Comparison of ENCODE assay signal across 30 cellular contexts in the genomic region with DNA sequence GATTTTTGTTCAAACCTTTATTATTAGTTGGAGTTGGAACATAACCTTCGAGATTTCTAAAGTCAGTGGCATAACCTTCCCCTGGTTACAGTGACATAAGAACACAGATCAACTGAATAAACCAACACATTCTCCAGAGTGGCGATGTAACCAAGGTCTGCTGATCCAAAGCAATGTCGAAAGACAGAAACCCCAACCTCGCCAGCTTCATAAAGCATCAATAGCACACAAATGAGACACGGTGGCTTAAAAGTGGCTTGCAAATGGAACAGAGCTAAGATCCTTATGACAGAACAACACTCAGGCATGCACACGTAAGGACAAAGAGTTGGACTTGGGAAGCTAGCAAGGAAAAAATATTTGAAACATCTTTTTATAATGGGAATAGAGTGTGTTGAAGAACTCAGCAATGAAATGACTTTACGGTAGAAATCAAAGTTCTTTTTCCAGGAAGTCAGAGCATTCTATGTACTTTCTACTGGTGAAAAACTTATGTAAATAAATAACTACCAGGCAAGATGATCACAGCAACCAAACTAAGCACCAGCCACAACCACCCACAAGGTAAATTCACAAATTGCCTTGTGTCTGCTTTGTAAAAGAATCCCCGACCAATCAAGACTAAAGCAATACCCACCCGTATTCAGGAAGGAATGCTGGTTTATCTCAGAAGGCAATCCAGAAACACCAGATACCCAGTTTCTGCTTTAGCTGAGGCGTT.
A peak's percentile ranks its signal among the peaks of the same experiment; 100 is the strongest.
DNase-seq lines count a peak whose midpoint lies in the region; FAIRE-seq and TF ChIP-seq lines count a peak whose summit lies in the region.
"Had no signal": no experiment of that assay in that cellular context is flagged by ENCODE, and none has a peak within 500 bp of the region (broad histone marks: within the 10 kb centered on the region; RNA-seq: fewer than 3 reads in every experiment).

No MANE protein-coding gene starts in this region.

- no peak for TF ChIP-seq RAD21 in liver (IDR thresholded peaks at IDR 0.05)

- H3K4me1 ChIP-seq in liver (ENCODE audit: control insufficient read depth in 4 of 4, insufficient read depth in 4 of 4, low read length in 3 of 4) (peaks cover 6 to 37% (median 18%) of the 10 kb centered on the region in 4 donors), trophoblast cell (ENCODE audit: control insufficient read depth in 1 of 2, insufficient read depth in 2 of 2, low read length in 2 of 2) (peaks cover 16 to 22% of the 10 kb centered on the region in 2 experiments), vagina (no peaks in the 10 kb centered on the region)
- H3K4me1 ChIP-seq: BE2C had no signal

- no peak overlapping the region for H3K4me3 Mint-ChIP-seq in activated T-helper 1 cell treated with anti-CD3 and anti-CD28 coated beads, Interleukin-12 subunit alpha, Interleukin-12 subunit beta, Interleukin-2, Interleukin-4 antibody, amounts not matched to agents 30 ng/mL and 10 ng/mL and 1 ng/mL, durations not matched to agents 14 hours and 24 hours and 36 hours
- H3K4me3 Mint-ChIP-seq: activated CD8-positive, alpha-beta memory T cell treated with anti-CD3 and anti-CD28 coated beads, Interleukin-2, amount 10 ng/mL, durations not matched to agents 7 days and 5 days; stimulated activated naive B cell treated with anti-CD40 and anti-IgM and Interleukin-4, amounts not matched to agents 10 μg/mL and 1 μg/mL and 100 μg/mL, for 72 hours had no signal

- peak overlapping the region; percentile 98 for H2BK12ac ChIP-seq in trophoblast cell (ENCODE audit: low read length)

- H3K4ac ChIP-seq in trophoblast cell (ENCODE audit: low read depth, low read length), result peak overlapping the region; percentile 49

- peak overlapping the region; percentile 70 for H2BK5ac ChIP-seq in trophoblast cell (ENCODE audit: low read depth, low read length, poor library complexity)

- H3K14ac ChIP-seq in trophoblast cell (ENCODE audit: low read length), result peak overlapping the region; percentile 20

- peak overlapping the region; percentile 4 for H3K4me2 ChIP-seq in trophoblast cell (ENCODE audit: low read length)
- H3K4me2 ChIP-seq: A549 had no signal

- H2AFZ ChIP-seq in trophoblast cell (ENCODE audit: insufficient read depth, low read length, poor library complexity), result no peak overlapping the region

- DNase-seq in ELF-1 (ENCODE audit: low read depth, low spot score) (peak; percentile 60), trophoblast cell (peak; percentile 10 to 72), GM10248 (ENCODE audit: extremely low spot score) (no peak), NCI-H2081 (lab: John Stamatoyannopoulos, UW) (no peak), vagina (ENCODE audit: extremely low spot score in 2 of 2) (no peak)
- no peak for DNase-seq in activated T-helper 1 cell treated with anti-CD3 and anti-CD28 coated beads, Interleukin-12 subunit alpha, Interleukin-12 subunit beta, Interleukin-2, Interleukin-4 antibody, amounts not matched to agents 30 ng/mL and 10 ng/mL and 1 ng/mL, durations not matched to agents 14 hours and 24 hours and 36 hours (ENCODE audit: low spot score)
- DNase-seq: activated CD4-positive, alpha-beta T cell treated with anti-CD3 and anti-CD28 coated beads for 48 hours; activated CD8-positive, alpha-beta memory T cell treated with anti-CD3 and anti-CD28 coated beads, Interleukin-2, amount 10 ng/mL, durations not matched to agents 7 days and 5 days; BE2C; COR-L47; DMS79 treated with DMSO at 0.1 percent for 48 hours; effector CD8-positive, alpha-beta T cell; erythroblast; foreskin melanocyte; hypothalamus; kidney; mesenchymal stem cell; NCI-H1105; NCI-H510A; psoas muscle; stimulated activated naive B cell treated with anti-CD40 and anti-IgM and Interleukin-4, amounts not matched to agents 10 μg/mL and 1 μg/mL and 100 μg/mL, for 72 hours had no signal

- no peaks in the 10 kb centered on the region for H3K36me3 Mint-ChIP-seq in activated T-helper 1 cell treated with anti-CD3 and anti-CD28 coated beads, Interleukin-12 subunit alpha, Interleukin-12 subunit beta, Interleukin-2, Interleukin-4 antibody, amounts not matched to agents 30 ng/mL and 10 ng/mL and 1 ng/mL, durations not matched to agents 14 hours and 24 hours and 36 hours (ENCODE audit: low read depth)
- H3K36me3 Mint-ChIP-seq: activated CD8-positive, alpha-beta memory T cell treated with anti-CD3 and anti-CD28 coated beads, Interleukin-2, amount 10 ng/mL, durations not matched to agents 7 days and 5 days; activated naive CD4-positive, alpha-beta T cell treated with anti-CD3 and anti-CD28 coated beads, Interleukin-2, amount 50 U/mL, for 72 hours; stimulated activated naive B cell treated with anti-CD40 and anti-IgM and Interleukin-4, amounts not matched to agents 10 μg/mL and 1 μg/mL and 100 μg/mL, for 72 hours had no signal

- H3K27me3 ChIP-seq in liver (ENCODE audit: control insufficient read depth in 4 of 4, insufficient read depth in 4 of 4, low read length in 3 of 4), result no peaks in the 10 kb centered on the region
- no peaks in the 10 kb centered on the region for H3K27me3 ChIP-seq in trophoblast cell (ENCODE audit: insufficient read depth, low read length)
- H3K27me3 ChIP-seq in vagina, result no peaks in the 10 kb centered on the region
- H3K27me3 ChIP-seq: SJSA1 had no signal

- peak overlapping the region; percentile 69 for H3K18ac ChIP-seq in trophoblast cell (ENCODE audit: low read length)

- TF ChIP-seq POLR2A in vagina (IDR thresholded peaks at IDR 0.05), result no peak

- H3K9me3 Mint-ChIP-seq in activated T-helper 1 cell treated with anti-CD3 and anti-CD28 coated beads, Interleukin-12 subunit alpha, Interleukin-12 subunit beta, Interleukin-2, Interleukin-4 antibody, amounts not matched to agents 30 ng/mL and 10 ng/mL and 1 ng/mL, durations not matched to agents 14 hours and 24 hours and 36 hours, result no peaks in the 10 kb centered on the region
- H3K9me3 Mint-ChIP-seq: activated naive CD4-positive, alpha-beta T cell treated with anti-CD3 and anti-CD28 coated beads, Interleukin-2, amount 50 U/mL, for 72 hours; stimulated activated naive B cell treated with anti-CD40 and anti-IgM and Interleukin-4, amounts not matched to agents 10 μg/mL and 1 μg/mL and 100 μg/mL, for 72 hours had no signal

- H2AK5ac ChIP-seq in trophoblast cell (ENCODE audit: low read length), result peak overlapping the region; percentile 71

- H2BK120ac ChIP-seq in trophoblast cell (ENCODE audit: insufficient read depth, low read length, poor library complexity), result peak overlapping the region; percentile 52

- H3K27ac Mint-ChIP-seq in activated T-helper 1 cell treated with anti-CD3 and anti-CD28 coated beads, Interleukin-12 subunit alpha, Interleukin-12 subunit beta, Interleukin-2, Interleukin-4 antibody, amounts not matched to agents 30 ng/mL and 10 ng/mL and 1 ng/mL, durations not matched to agents 14 hours and 24 hours and 36 hours, result no peak overlapping the region
- H3K27ac Mint-ChIP-seq: activated CD8-positive, alpha-beta memory T cell treated with anti-CD3 and anti-CD28 coated beads, Interleukin-2, amount 10 ng/mL, durations not matched to agents 7 days and 5 days; activated naive CD4-positive, alpha-beta T cell treated with anti-CD3 and anti-CD28 coated beads, Interleukin-2, amount 50 U/mL, for 72 hours; stimulated activated naive B cell treated with anti-CD40 and anti-IgM and Interleukin-4, amounts not matched to agents 10 μg/mL and 1 μg/mL and 100 μg/mL, for 72 hours had no signal

- peak overlapping the region; percentile 94 for H4K91ac ChIP-seq in trophoblast cell (ENCODE audit: low read depth, low read length)

- H3K4me1 Mint-ChIP-seq in activated T-helper 1 cell treated with anti-CD3 and anti-CD28 coated beads, Interleukin-12 subunit alpha, Interleukin-12 subunit beta, Interleukin-2, Interleukin-4 antibody, amounts not matched to agents 30 ng/mL and 10 ng/mL and 1 ng/mL, durations not matched to agents 14 hours and 24 hours and 36 hours (ENCODE audit: low read depth), result no peaks in the 10 kb centered on the region
- H3K4me1 Mint-ChIP-seq: activated CD8-positive, alpha-beta memory T cell treated with anti-CD3 and anti-CD28 coated beads, Interleukin-2, amount 10 ng/mL, durations not matched to agents 7 days and 5 days had no signal

- H3K9me3 ChIP-seq in liver (ENCODE audit: control insufficient read depth in 4 of 4, low read length in 3 of 4), result no peaks in the 10 kb centered on the region
- no peaks in the 10 kb centered on the region for H3K9me3 ChIP-seq in trophoblast cell (ENCODE audit: insufficient read depth, low read depth, low read length)
- no peaks in the 10 kb centered on the region for H3K9me3 ChIP-seq in vagina
- H3K9me3 ChIP-seq: A549, BE2C, psoas muscle, SJSA1, thoracic aorta had no signal

- no peak overlapping the region for H4K8ac ChIP-seq in trophoblast cell (ENCODE audit: low read depth, low read length)

- TF ChIP-seq CTCF in liver (IDR thresholded peaks at IDR 0.05; ENCODE audit: low read depth, low read length, missing input control), result no peak
- no peak for TF ChIP-seq CTCF in GM10248 (IDR thresholded peaks at IDR 0.05; ENCODE audit: control extremely low read depth, extremely low read depth, low read depth, missing control alignments)
- TF ChIP-seq CTCF in vagina (IDR thresholded peaks at IDR 0.05), result no peak

- CTCF ChIA-PET in GM10248 (lab: Yijun Ruan, JAX), result interaction anchor here (0.9 to 2.4 kb wide), 7 partner anchors 12 to 91 kb away, joined by 3 to 7 read pairs (median 5); no protein-coding TSS in a partner anchor

- H3K27ac ChIP-seq in liver (ENCODE audit: low read depth in 1 of 2, low read length in 2 of 2) (peak overlapping the region; percentile 91 to 92), trophoblast cell (ENCODE audit: low read depth, low read length) (peak overlapping the region; percentile 94), vagina (no peak overlapping the region)
- H3K27ac ChIP-seq: A549, psoas muscle, SJSA1, skin epidermis, thoracic aorta had no signal

- peak overlapping the region in 1 of 2 donors; percentile 71 for H3K9ac ChIP-seq in liver (ENCODE audit: low read depth in 1 of 2, low read length in 2 of 2)
- H3K9ac ChIP-seq in trophoblast cell (ENCODE audit: low read length), result no peak overlapping the region

- H3K36me3 ChIP-seq in liver (ENCODE audit: control insufficient read depth in 4 of 4, insufficient read depth in 3 of 4, low read depth in 1 of 4, low read length in 3 of 4) (no peaks in the 10 kb centered on the region), trophoblast cell (ENCODE audit: control insufficient read depth in 1 of 2, insufficient read depth in 2 of 2, low read length in 2 of 2) (no peaks in the 10 kb centered on the region), vagina (no peaks in the 10 kb centered on the region)
- H3K36me3 ChIP-seq: BE2C, SJSA1, thoracic aorta had no signal

- peaks cover 8% of the 10 kb centered on the region for H3K79me2 ChIP-seq in trophoblast cell (ENCODE audit: control insufficient read depth, insufficient read depth, low read length, poor library complexity)

- POLR2A ChIA-PET in GM10248 (lab: Yijun Ruan, JAX), result no interaction called here

- peak; percentile 38 for FAIRE-seq in colon (lab: Jason Lieb, UNC)
- FAIRE-seq: A549, astrocyte, kidney, RCC 7860 had no signal

- H3K4me3 ChIP-seq in liver (ENCODE audit: low read depth in 1 of 3, low read length in 3 of 3), result peak overlapping the region in 2 of 3 donors; percentile 15 to 21
- no peak overlapping the region for H3K4me3 ChIP-seq in trophoblast cell (ENCODE audit: low read depth, low read length)
- no peak overlapping the region for H3K4me3 ChIP-seq in vagina
- H3K4me3 ChIP-seq: A549, psoas muscle, SJSA1, skin epidermis, thoracic aorta had no signal

- intact Hi-C loops in activated T-helper 1 cell treated with anti-CD3 and anti-CD28 coated beads, Interleukin-12 subunit alpha, Interleukin-12 subunit beta, Interleukin-2, Interleukin-4 antibody, amounts not matched to agents 30 ng/mL and 10 ng/mL and 1 ng/mL, durations not matched to agents 14 hours and 24 hours and 36 hours (cut with micrococcal nuclease), result no loop called here
- intact Hi-C loops in vagina (cut with DNase I), result no loop called here

- H3K79me1 ChIP-seq in trophoblast cell (ENCODE audit: low read length), result peaks cover 18% of the 10 kb centered on the region

- peaks cover 15% of the 10 kb centered on the region for H3K27me3 Mint-ChIP-seq in activated T-helper 1 cell treated with anti-CD3 and anti-CD28 coated beads, Interleukin-12 subunit alpha, Interleukin-12 subunit beta, Interleukin-2, Interleukin-4 antibody, amounts not matched to agents 30 ng/mL and 10 ng/mL and 1 ng/mL, durations not matched to agents 14 hours and 24 hours and 36 hours (ENCODE audit: insufficient read depth)

- no peak overlapping the region for H3K23ac ChIP-seq in trophoblast cell (ENCODE audit: low read length)

- H4K12ac ChIP-seq in trophoblast cell (ENCODE audit: low read depth, low read length), result no peak overlapping the region

- 32% methylated on average over 10 of the region's 10 CpGs for WGBS in liver
- no CpG with 5 or more reads among the region's 10 CpGs for WGBS in trophoblast cell (ENCODE audit: extremely low coverage, insufficient coverage, insufficient read length)

Comparison
In these comparisons a context has a peak if more than half of its experiments do, and no peak if none do; other contexts are left out.
1. DNase-seq: peak in ELF-1 (single experiment) and trophoblast cell (2 of 2); none in GM10248 (single experiment), activated T-helper 1 cell treated with anti-CD3 and anti-CD28 coated beads, Interleukin-12 subunit alpha, Interleukin-12 subunit beta, Interleukin-2, Interleukin-4 antibody, amounts not matched to agents 30 ng/mL and 10 ng/mL and 1 ng/mL, durations not matched to agents 14 hours and 24 hours and 36 hours (single experiment), NCI-H2081 (0 of 2) and vagina (0 of 2).
2. H3K4me3 ChIP-seq: peak in liver (2 of 3); none in trophoblast cell (single experiment) and vagina (0 of 2).